17 cellular contexts compared by ENCODE assay signal in genomic region chr20:64091762-64092161, GRCh38. TPM values are rescaled to one million over a fixed set of nuclear protein-coding genes. Genes with fewer than 3 reads are reported as not detected.
DNase-seq lines count a peak whose midpoint lies in the region; ATAC-seq, FAIRE-seq and TF ChIP-seq lines count a peak whose summit lies in the region.
"Had no signal": no experiment of that assay in that cellular context is flagged by ENCODE, and none has a peak within 500 bp of the region (broad histone marks: within the 10 kb centered on the region; RNA-seq: fewer than 3 reads in every experiment).

No MANE protein-coding gene starts in this region.

- H3K9me2 ChIP-seq in HCT116 (ENCODE audit: insufficient read depth) = no peaks in the 10 kb centered on the region
- H3K9me2 ChIP-seq in SK-N-SH = no peaks in the 10 kb centered on the region

- H3K27ac ChIP-seq in HCT116 (ENCODE audit: low read depth, low read length) (no peak overlapping the region), SK-N-SH (ENCODE audit: low read depth in 2 of 2, low read length in 1 of 2) (0 out of 4 replicates have a peak overlapping the region, but pooled peaks of 1 of the 2 experiments have one; percentile 8), pancreas (no peak overlapping the region)
- H3K27ac ChIP-seq: stomach had no signal

- peak in 1 of 2 experiments; percentile 60 for DNase-seq in Caco-2
- no peak for DNase-seq in HCT116 (ENCODE audit: low read depth, low spot score)
- DNase-seq in SK-N-SH = peak; percentile 79
- DNase-seq in pancreas = no peak
- DNase-seq in medulla oblongata (ENCODE audit: extremely low spot score) = no peak
- no peak for DNase-seq in frontal cortex (ENCODE audit: low spot score in 2 of 2)
- DNase-seq: activated CD4-positive, alpha-beta T cell treated with anti-CD3 and anti-CD28 coated beads for 36 hours; activated naive CD4-positive, alpha-beta T cell treated with anti-CD3 and anti-CD28 coated beads, Interleukin-2, amount 50 U/mL, for 16 hours; DMS79 treated with DMSO at 0.1 percent for 48 hours; effector memory CD4-positive, alpha-beta T cell; stomach had no signal

- H3K4me2 ChIP-seq in HCT116 (ENCODE audit: low read length) (no peak overlapping the region), SK-N-SH (no peak overlapping the region)
- H3K4me2 ChIP-seq: smooth muscle cell had no signal

- RAD21 ChIA-PET in HCT116 (lab: Charles Lee; ENCODE audit: low non-redundant PET in 1 of 2, low total read pairs in 2 of 2, uncharacterized antibody in 2 of 2, unreplicated experiment in 2 of 2) = no interaction called here

- WGBS in SK-N-SH (ENCODE audit: low lambda C conversion rate) = 43% methylated on average over 11 of the region's 17 CpGs
- 28 to 32% methylated on average over 17 of the region's 17 CpGs for WGBS in pancreas, 2 donors

- H3K9ac ChIP-seq in HCT116 (ENCODE audit: low read length) (no peak overlapping the region), SK-N-SH (no peak overlapping the region), iPS-15b (ENCODE audit: low read depth, low read length) (peak overlapping the region; percentile 1)

- TF ChIP-seq POLR2A in HCT116 (IDR thresholded peaks at IDR 0.05; ENCODE audit: borderline replicate concordance, extremely low read depth, insufficient read depth, insufficient read length) = no peak

- ATAC-seq in HCT116 (peak; percentile 18; the same call in 1 of the 2 replicates), pancreas (no peak), GM19467 (IDR thresholded peaks at IDR 0.05; ENCODE audit: unreplicated experiment) (no peak)
- ATAC-seq: activated CD4-positive, alpha-beta T cell treated with anti-CD3 and anti-CD28 coated beads for 36 hours had no signal

- no peaks in the 10 kb centered on the region for H3K36me3 ChIP-seq in Caco-2 (ENCODE audit: control insufficient read depth, insufficient read depth, low read length)
- H3K36me3 ChIP-seq in HCT116 (ENCODE audit: control insufficient read depth in 1 of 2, insufficient read depth in 2 of 2, low read length in 2 of 2) = no peaks in the 10 kb centered on the region
- H3K36me3 ChIP-seq in SK-N-SH (replicated peaks in 1 of 2; ENCODE audit: control insufficient read depth in 1 of 2, insufficient read depth in 2 of 2, low read length in 1 of 2) = no peaks in the 10 kb centered on the region
- no peaks in the 10 kb centered on the region for H3K36me3 ChIP-seq in iPS-15b (ENCODE audit: control insufficient read depth, insufficient read depth, low read length)
- no peaks in the 10 kb centered on the region for H3K36me3 ChIP-seq in pancreas
- H3K36me3 ChIP-seq: stomach had no signal

- H3K9me3 ChIP-seq in Caco-2 = no peaks in the 10 kb centered on the region
- peaks cover 6% of the 10 kb centered on the region in 2 experiments; a peak in 2 of 4 replicates for H3K9me3 ChIP-seq in HCT116 (ENCODE audit: control insufficient read depth in 1 of 2, insufficient read depth in 1 of 2, low read depth in 1 of 2, low read length in 2 of 2)
- no peaks in the 10 kb centered on the region for H3K9me3 ChIP-seq in SK-N-SH
- H3K9me3 ChIP-seq in iPS-15b (ENCODE audit: control insufficient read depth, insufficient read depth, low read length) = no peaks in the 10 kb centered on the region
- H3K9me3 ChIP-seq in pancreas = no peaks in the 10 kb centered on the region

- POLR2A ChIA-PET in Caco-2 (lab: Charles Lee) = no interaction called here
- POLR2A ChIA-PET in HCT116 (lab: Charles Lee) = no interaction called here
- POLR2A ChIA-PET in SK-N-SH (lab: Yijun Ruan, JAX) = no interaction called here

- H3K4me3 Mint-ChIP-seq in Caco-2 (ENCODE audit: unreplicated experiment) = peak overlapping the region; percentile 23
- H3K4me3 Mint-ChIP-seq: activated CD4-positive, alpha-beta T cell treated with anti-CD3 and anti-CD28 coated beads for 36 hours; mesothelial cell of epicardium; T-helper 2 cell treated with Interferon-gamma antibody and Interleukin-4, amounts not matched to agents 5 μg/mL and 100 μg/mL, for 36 hours had no signal

- intact Hi-C loops in Caco-2 (cut with micrococcal nuclease; ENCODE audit: unreplicated experiment) (no loop called here), HCT116 (cut with micrococcal nuclease) (no loop called here), pancreas (cut with DNase I) (no loop called here)

- CTCF ChIA-PET in Caco-2 (lab: Charles Lee) = interaction anchor here (0.6 to 1.3 kb wide), 7 partner anchors 10 to 53 kb away, joined by 3 to 6 read pairs (median 4); partner anchors contain the start of gene OPRL1
- CTCF ChIA-PET in HCT116 (lab: Charles Lee) = interaction anchor here (0.6 kb wide), 1 partner anchor 194 kb away, joined by 3 read pairs; no protein-coding TSS in a partner anchor
- CTCF ChIA-PET in SK-N-SH (lab: Yijun Ruan, JAX) = interaction anchor here (0.9 to 2.6 kb wide), 6 partner anchors 8 to 29 kb away, joined by 3 to 12 read pairs (median 8); no protein-coding TSS in a partner anchor

- peaks cover 7% of the 10 kb centered on the region for H3K9me3 Mint-ChIP-seq in Caco-2 (ENCODE audit: unreplicated experiment)

- TF ChIP-seq CTCF in Caco-2 (IDR thresholded peaks at IDR 0.05; ENCODE audit: insufficient read depth in 1 of 2, low read depth in 1 of 2, low read length in 1 of 2, severe bottlenecking in 1 of 2, unreplicated experiment in 1 of 2) (no peak), HCT116 (IDR thresholded peaks at IDR 0.05 in 2 of 3, conservative IDR thresholded peaks at IDR 0.05 in 1 of 3; ENCODE audit: borderline replicate concordance in 1 of 3, insufficient read depth in 1 of 3, low read depth in 2 of 3, low read length in 2 of 3) (no peak), SK-N-SH (IDR thresholded peaks at IDR 0.05) (no peak), pancreas (IDR thresholded peaks at IDR 0.05) (no peak)

- no peaks in the 10 kb centered on the region for H3K79me2 ChIP-seq in HCT116 (ENCODE audit: insufficient read depth, low read length)
- H3K79me2 ChIP-seq in SK-N-SH (ENCODE audit: insufficient read depth) = no peaks in the 10 kb centered on the region

- H3K4me3 ChIP-seq in Caco-2 (ENCODE audit: low read depth, low read length) = no peak overlapping the region
- no peak overlapping the region for H3K4me3 ChIP-seq in HCT116 (replicated peaks in 1 of 2; ENCODE audit: low read depth in 1 of 2, low read length in 2 of 2)
- H3K4me3 ChIP-seq in SK-N-SH (ENCODE audit: low read depth in 2 of 2, low read length in 1 of 2) = no peak overlapping the region
- no peak overlapping the region for H3K4me3 ChIP-seq in iPS-15b (ENCODE audit: low read depth, low read length)
- H3K4me3 ChIP-seq in pancreas = no peak overlapping the region
- H3K4me3 ChIP-seq: smooth muscle cell, stomach had no signal

- no peaks in the 10 kb centered on the region for H4K20me1 ChIP-seq in HCT116 (ENCODE audit: insufficient read depth)
- H4K20me1 ChIP-seq in SK-N-SH (ENCODE audit: insufficient read depth) = no peaks in the 10 kb centered on the region

- no peak for TF ChIP-seq EP300 in SK-N-SH (IDR thresholded peaks at IDR 0.05; ENCODE audit: borderline replicate concordance in 1 of 2, low read depth in 1 of 2, low read length in 1 of 2)

- no peaks in the 10 kb centered on the region; the same call in 1 of the 2 replicates for H3K27me3 ChIP-seq in Caco-2 (replicated peaks; ENCODE audit: control insufficient read depth, insufficient read depth, low read length)
- H3K27me3 ChIP-seq in HCT116 (ENCODE audit: insufficient read depth, low read length) = no peaks in the 10 kb centered on the region
- no peaks in the 10 kb centered on the region for H3K27me3 ChIP-seq in SK-N-SH (ENCODE audit: insufficient read depth)
- peaks cover 3% of the 10 kb centered on the region for H3K27me3 ChIP-seq in iPS-15b (ENCODE audit: control insufficient read depth, insufficient read depth, low read length)
- no peaks in the 10 kb centered on the region for H3K27me3 ChIP-seq in pancreas

- H3K4me1 ChIP-seq in Caco-2 = peaks cover 7% of the 10 kb centered on the region
- no peaks in the 10 kb centered on the region for H3K4me1 ChIP-seq in HCT116 (ENCODE audit: control insufficient read depth in 1 of 2, insufficient read depth in 2 of 2, low read length in 2 of 2)
- peaks cover 0 to 28% of the 10 kb centered on the region in 2 experiments; a peak in 1 of 4 replicates for H3K4me1 ChIP-seq in SK-N-SH (ENCODE audit: control insufficient read depth in 1 of 2, insufficient read depth in 2 of 2, low read depth in 1 of 2, low read length in 1 of 2)
- H3K4me1 ChIP-seq in iPS-15b (ENCODE audit: control insufficient read depth, insufficient read depth, low read length) = peaks cover 5% of the 10 kb centered on the region
- H3K4me1 ChIP-seq in pancreas = no peaks in the 10 kb centered on the region
- H3K4me1 ChIP-seq: stomach had no signal

- no peaks in the 10 kb centered on the region for H3F3A ChIP-seq in SK-N-SH (replicated peaks; ENCODE audit: insufficient read depth)

- peaks cover 6% of the 10 kb centered on the region for H3K36me3 Mint-ChIP-seq in Caco-2 (ENCODE audit: insufficient read depth, unreplicated experiment)
- H3K36me3 Mint-ChIP-seq: mesothelial cell of epicardium had no signal

- no peak overlapping the region for H2AFZ ChIP-seq in HCT116 (ENCODE audit: low read depth, low read length, poor library complexity, severe bottlenecking)
- no peak overlapping the region for H2AFZ ChIP-seq in SK-N-SH (ENCODE audit: low read depth)

- H3K4me1 Mint-ChIP-seq in Caco-2 (ENCODE audit: low read depth, unreplicated experiment) = peaks cover 6% of the 10 kb centered on the region
- H3K4me1 Mint-ChIP-seq: activated CD4-positive, alpha-beta T cell treated with anti-CD3 and anti-CD28 coated beads for 36 hours had no signal

- H3K27me3 Mint-ChIP-seq in Caco-2 (ENCODE audit: insufficient read depth, unreplicated experiment) = peaks cover 22% of the 10 kb centered on the region
- H3K27me3 Mint-ChIP-seq: activated CD4-positive, alpha-beta T cell treated with anti-CD3 and anti-CD28 coated beads for 36 hours had no signal

- no peak overlapping the region for H3K27ac Mint-ChIP-seq in Caco-2 (ENCODE audit: unreplicated experiment)
- H3K27ac Mint-ChIP-seq: activated CD4-positive, alpha-beta T cell treated with anti-CD3 and anti-CD28 coated beads for 36 hours; mesothelial cell of epicardium; T-helper 2 cell treated with Interferon-gamma antibody and Interleukin-4, amounts not matched to agents 5 μg/mL and 100 μg/mL, for 36 hours had no signal

- TF ChIP-seq RAD21 in HCT116 (IDR thresholded peaks at IDR 0.05; ENCODE audit: low read depth) (no peak), SK-N-SH (IDR thresholded peaks at IDR 0.05; ENCODE audit: low read length) (no peak)

- BruUV-seq in Caco-2 (replicated peaks; lab: Mats Ljungman, UMichigan) (no TSS peak), HCT116 (replicated peaks; lab: Mats Ljungman, UMichigan) (no TSS peak)

- FAIRE-seq in pancreas (lab: Jason Lieb, UNC) (no peak), frontal cortex (lab: Jason Lieb, UNC) (no peak)

RNA-seq across cellular contexts. Expression of gene LKAAEAR1, which starts 7.6 kb away (rescaled TPM):
- not detected in 2 replicates for total RNA-seq in Caco-2 (2022)
- not detected for total RNA-seq in HCT116 (2021; ENCODE audit: unreplicated experiment)
- 0.06 and 0.08 TPM in 2 replicates for polyA plus RNA-seq in HCT116 (2012)
- 0.37 and 0.71 TPM in 2 replicates for polyA plus RNA-seq in SK-N-SH (2012; rRNA removed)
- 0.33 and 0.55 TPM in 2 replicates for polyA plus RNA-seq in SK-N-SH (2012; cell fraction: cytosol; rRNA removed)
- polyA plus RNA-seq in SK-N-SH (2012; cell fraction: nucleus; rRNA removed) = 0.37 and 1.2 TPM in 2 replicates
- total RNA-seq in pancreas = under 1 TPM in 2 of 6 donors, not detected in 4; 0.22 to 0.24 TPM
- not detected for polyA plus RNA-seq in pancreas
- 2.9 TPM for total RNA-seq in frontal cortex
- total RNA-seq: mesothelial cell of epicardium, posterior vena cava, smooth muscle cell, stomach had no signal

RNA-seq across cellular contexts. Expression of gene OPRL1, which starts 11.9 kb away (rescaled TPM):
- total RNA-seq in Caco-2 (2022) = 0.51 and 0.59 TPM in 2 replicates
- 1.6 TPM for total RNA-seq in HCT116 (2021; ENCODE audit: unreplicated experiment)
- polyA plus RNA-seq in HCT116 (2012) = 1.6 and 1.7 TPM in 2 replicates
- 1.7 and 1.8 TPM in 2 replicates for polyA plus RNA-seq in SK-N-SH (2012; rRNA removed)
- polyA plus RNA-seq in SK-N-SH (2012; cell fraction: cytosol; rRNA removed) = 0.77 and 1.3 TPM in 2 replicates
- polyA plus RNA-seq in SK-N-SH (2012; cell fraction: nucleus; rRNA removed) = 3.2 and 3.8 TPM in 2 replicates
- 1 to 10 TPM in 3 of 6 donors, under 1 TPM in 3; 0.25 to 2.2 (median 1.1) TPM for total RNA-seq in pancreas
- polyA plus RNA-seq in pancreas = under 1 TPM; 0.49 to 0.94 TPM
- total RNA-seq in frontal cortex = 13.5 TPM

RNA-seq across cellular contexts. Expression of gene RGS19, which starts 12.4 kb away (rescaled TPM):
- total RNA-seq in Caco-2 (2022) (29.3 and 34.3 TPM in 2 replicates), HCT116 (2021; ENCODE audit: unreplicated experiment) (21.4 TPM), pancreas (10 to 100 TPM in 1 of 6 donors, 1 to 10 TPM in 5; 3.2 to 11.9 (median 4.1) TPM), frontal cortex (7.7 TPM)
- polyA plus RNA-seq in HCT116 (2012) = 18.1 and 21.4 TPM in 2 replicates
- polyA plus RNA-seq in SK-N-SH (2012; rRNA removed) (18.7 and 20.5 TPM in 2 replicates), pancreas (1 to 10 TPM; 7.5 to 8.9 TPM)
- polyA plus RNA-seq in SK-N-SH (2012; cell fraction: cytosol; rRNA removed) = 10.0 and 16.3 TPM in 2 replicates
- polyA plus RNA-seq in SK-N-SH (2012; cell fraction: nucleus; rRNA removed) = 15.3 and 16.4 TPM in 2 replicates

RNA-seq across cellular contexts. Expression of gene NPBWR2, which starts 15.6 kb away (rescaled TPM):
- total RNA-seq in Caco-2 (2022) = not detected in 2 replicates
- total RNA-seq in HCT116 (2021; ENCODE audit: unreplicated experiment) = not detected
- polyA plus RNA-seq in HCT116 (2012) = not detected in 2 replicates
- polyA plus RNA-seq in SK-N-SH (2012; rRNA removed) = not detected in 2 replicates
- not detected in 2 replicates for polyA plus RNA-seq in SK-N-SH (2012; cell fraction: cytosol; rRNA removed)
- polyA plus RNA-seq in SK-N-SH (2012; cell fraction: nucleus; rRNA removed) = not detected in 2 replicates
- total RNA-seq in pancreas = not detected
- not detected for polyA plus RNA-seq in pancreas
- total RNA-seq in frontal cortex = 0.41 TPM
- total RNA-seq: activated CD4-positive, alpha-beta T cell treated with anti-CD3 and anti-CD28 coated beads for 36 hours; mesothelial cell of epicardium; posterior vena cava; smooth muscle cell; stomach had no signal
- polyA plus RNA-seq: smooth muscle cell, stomach had no signal

RNA-seq across cellular contexts. Expression of gene TCEA2, which starts 28.8 kb away (rescaled TPM):
- total RNA-seq in Caco-2 (2022) = 39.9 and 48.3 TPM in 2 replicates
- 29.7 TPM for total RNA-seq in HCT116 (2021; ENCODE audit: unreplicated experiment)
- polyA plus RNA-seq in HCT116 (2012) = 37.7 and 40.4 TPM in 2 replicates
- polyA plus RNA-seq in SK-N-SH (2012; rRNA removed) = 53.5 and 98.9 TPM in 2 replicates
- 48.6 and 62.9 TPM in 2 replicates for polyA plus RNA-seq in SK-N-SH (2012; cell fraction: cytosol; rRNA removed)
- polyA plus RNA-seq in SK-N-SH (2012; cell fraction: nucleus; rRNA removed) = 179 and 294 TPM in 2 replicates
- 10 to 100 TPM; 11.6 to 24.5 (median 13.9) TPM for total RNA-seq in pancreas
- 10 to 100 TPM; 35.7 to 52.9 TPM for polyA plus RNA-seq in pancreas
- total RNA-seq in frontal cortex = 36.7 TPM
